Comparison of ENCODE assay signal across 1 cellular context in genomic region chr2:25132296-25132630, GRCh38.
TF ChIP-seq lines count a peak whose summit lies in the region.

No MANE protein-coding gene starts in this region.

TF ChIP-seq in IMR-90, 13 proteins besides CTCF, POLR2A, EP300 and RAD21:
- no peak for TF ChIP-seq MAZ (IDR thresholded peaks at IDR 0.05; ENCODE audit: borderline replicate concordance, low read depth, low read length)
- no peak for TF ChIP-seq RCOR1 (IDR thresholded peaks at IDR 0.05; ENCODE audit: insufficient replicate concordance, low read length)
- TF ChIP-seq MAFK (IDR thresholded peaks at IDR 0.05; ENCODE audit: low read depth, low read length), result no peak
- TF ChIP-seq SMC3 (IDR thresholded peaks at IDR 0.05; ENCODE audit: low read depth, low read length), result no peak
- TF ChIP-seq CEBPB (IDR thresholded peaks at IDR 0.05; ENCODE audit: low read depth, low read length), result no peak
- TF ChIP-seq CHD1 (IDR thresholded peaks at IDR 0.05; ENCODE audit: low read depth, low read length), result no peak
- no peak for TF ChIP-seq FOS (IDR thresholded peaks at IDR 0.05; ENCODE audit: low read depth, low read length)
- TF ChIP-seq, protein P1, sequence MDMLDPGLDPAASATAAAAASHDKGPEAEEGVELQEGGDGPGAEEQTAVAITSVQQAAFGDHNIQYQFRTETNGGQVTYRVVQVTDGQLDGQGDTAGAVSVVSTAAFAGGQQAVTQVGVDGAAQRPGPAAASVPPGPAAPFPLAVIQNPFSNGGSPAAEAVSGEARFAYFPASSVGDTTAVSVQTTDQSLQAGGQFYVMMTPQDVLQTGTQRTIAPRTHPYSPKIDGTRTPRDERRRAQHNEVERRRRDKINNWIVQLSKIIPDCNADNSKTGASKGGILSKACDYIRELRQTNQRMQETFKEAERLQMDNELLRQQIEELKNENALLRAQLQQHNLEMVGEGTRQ (IDR thresholded peaks at IDR 0.05; ENCODE audit: low read depth, low read length), result no peak
- no peak for TF ChIP-seq BHLHE40 (IDR thresholded peaks at IDR 0.05; ENCODE audit: low read depth, low read length)
- no peak for TF ChIP-seq MXI1 (IDR thresholded peaks at IDR 0.05; ENCODE audit: borderline replicate concordance, low read depth, low read length)
- no peak for TF ChIP-seq NFE2L2 (IDR thresholded peaks at IDR 0.05; ENCODE audit: low read depth, low read length)
- TF ChIP-seq RFX5 (IDR thresholded peaks at IDR 0.05; ENCODE audit: low read depth, low read length), result no peak
- no peak for TF ChIP-seq ELK1 (IDR thresholded peaks at IDR 0.05; ENCODE audit: borderline replicate concordance, low read depth, low read length)
